Comparison of ENCODE assay signal across 8 cellular contexts in genomic region chr18:12307871-12308385, GRCh38. TPM values are rescaled to one million over a fixed set of nuclear protein-coding genes. Genes with fewer than 3 reads are reported as not detected.
A peak's percentile ranks its signal among the peaks of the same experiment; 100 is the strongest.
DNase-seq lines count a peak whose midpoint lies in the region; ATAC-seq and FAIRE-seq lines count a peak whose summit lies in the region.

TSS of gene TUBB6 (plus strand) at chr18:12308241. CDS start at chr18:12308293, 52 bp downstream.

- no peaks in the 10 kb centered on the region for H3K9me3 Mint-ChIP-seq in stimulated activated memory B cell treated with anti-CD40 and anti-IgM and Interleukin-4, amounts not matched to agents 10 μg/mL and 1 μg/mL and 100 μg/mL, for 72 hours

- no peaks in the 10 kb centered on the region for H3K36me3 Mint-ChIP-seq in stimulated activated memory B cell treated with anti-CD40 and anti-IgM and Interleukin-4, amounts not matched to agents 10 μg/mL and 1 μg/mL and 100 μg/mL, for 72 hours

- peak; percentile 92 for DNase-seq in CD1c-positive myeloid dendritic cell (ENCODE audit: extremely low spot score)
- DNase-seq in RCC 7860 (ENCODE audit: low spot score): peak; percentile 39
- no peak for DNase-seq in cerebellum (ENCODE audit: low spot score)
- DNase-seq in kidney tubule cell (ENCODE audit: low spot score): peak; percentile 81
- DNase-seq in hippocampal formation (lab: John Stamatoyannopoulos, UW): no peak

- H3K4me1 Mint-ChIP-seq in stimulated activated memory B cell treated with anti-CD40 and anti-IgM and Interleukin-4, amounts not matched to agents 10 μg/mL and 1 μg/mL and 100 μg/mL, for 72 hours: peaks cover 24% of the 10 kb centered on the region

- peak within 1 kb of the TSS; percentile 78 for H3K4me3 Mint-ChIP-seq in stimulated activated memory B cell treated with anti-CD40 and anti-IgM and Interleukin-4, amounts not matched to agents 10 μg/mL and 1 μg/mL and 100 μg/mL, for 72 hours

- FAIRE-seq in RCC 7860 (lab: Jason Lieb, UNC): no peak

- H3K27ac Mint-ChIP-seq in stimulated activated memory B cell treated with anti-CD40 and anti-IgM and Interleukin-4, amounts not matched to agents 10 μg/mL and 1 μg/mL and 100 μg/mL, for 72 hours: peak within 1 kb of the TSS; percentile 44

- ATAC-seq in GM19023 (IDR thresholded peaks at IDR 0.05; ENCODE audit: unreplicated experiment) (peak; percentile 49), HG03135 (IDR thresholded peaks at IDR 0.05; ENCODE audit: unreplicated experiment) (peak; percentile 64)
- peak; percentile 75 for ATAC-seq in stimulated activated memory B cell treated with anti-CD40 and anti-IgM and Interleukin-4, amounts not matched to agents 10 μg/mL and 1 μg/mL and 100 μg/mL, for 72 hours

- H3K27me3 Mint-ChIP-seq in stimulated activated memory B cell treated with anti-CD40 and anti-IgM and Interleukin-4, amounts not matched to agents 10 μg/mL and 1 μg/mL and 100 μg/mL, for 72 hours: peaks cover 44% of the 10 kb centered on the region

RNA-seq across cellular contexts. Expression of gene TUBB6, which starts in this region (rescaled TPM):
- total RNA-seq in cerebellum: 52.5 TPM

Comparison
In these comparisons a context has a peak if more than half of its experiments do, and no peak if none do; other contexts are left out.
1. DNase-seq: peak in CD1c-positive myeloid dendritic cell (single experiment), RCC 7860 (single experiment) and kidney tubule cell (single experiment); none in cerebellum (single experiment) and hippocampal formation (0 of 2).
2. Peak in every context shown above with its lines, with median percentiles within 50 percentile points of each other: ATAC-seq.